25 cellular contexts compared by ENCODE assay signal in the genomic region with DNA sequence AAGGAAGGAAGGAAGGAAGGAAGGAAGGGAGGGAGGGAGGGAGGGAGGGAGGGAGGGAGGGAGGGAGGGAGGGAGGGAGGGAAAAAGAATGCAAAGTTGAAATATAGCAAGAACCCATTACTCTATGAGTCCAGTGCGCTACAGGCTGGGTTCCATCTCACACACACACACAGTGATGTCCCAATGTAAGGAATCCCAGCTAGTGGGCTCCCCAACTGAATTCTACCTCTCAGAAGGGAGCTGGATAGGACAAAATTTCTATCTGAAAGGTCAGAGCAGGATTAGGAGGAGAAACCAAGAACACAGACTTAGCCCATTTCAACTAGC.
"Had no signal": no experiment of that assay in that cellular context is flagged by ENCODE, and none has a peak within 500 bp of the region (broad histone marks: within the 10 kb centered on the region; RNA-seq: fewer than 3 reads in every experiment).

No MANE protein-coding gene starts in this region.

- H3K4me3 Mint-ChIP-seq: naive thymus-derived CD8-positive, alpha-beta T cell; stimulated activated naive B cell treated with anti-CD40 and anti-IgM and Interleukin-4, amounts not matched to agents 10 μg/mL and 1 μg/mL and 100 μg/mL, for 72 hours; stimulated activated naive CD8-positive, alpha-beta T cell treated with anti-CD3 and anti-CD28 coated beads, Interleukin-15, Interleukin-2, amounts not matched to agents 100 ng/mL and 50 ng/mL, for 24 hours had no signal

- FAIRE-seq: islet of Langerhans, kidney had no signal

- H3K27me3 ChIP-seq: ovary, right atrium auricular region, suprapubic skin, tibial artery, uterus had no signal

- H3K27ac ChIP-seq: left ventricle myocardium inferior, ovary, right atrium auricular region, skin epidermis, suprapubic skin, thoracic aorta, tibial artery, uterus had no signal

- ATAC-seq: left colon; naive thymus-derived CD8-positive, alpha-beta T cell; sciatic nerve; stimulated activated naive B cell treated with anti-CD40 and anti-IgM and Interleukin-4, amounts not matched to agents 10 μg/mL and 1 μg/mL and 100 μg/mL, for 72 hours had no signal

- H3K36me3 ChIP-seq: left ventricle myocardium inferior, ovary, right atrium auricular region, suprapubic skin, thoracic aorta, tibial artery, uterus had no signal

- H3K9me3 ChIP-seq: left ventricle myocardium inferior, ovary, right atrium auricular region, suprapubic skin, thoracic aorta, tibial artery, uterus had no signal

- H3K4me1 ChIP-seq: left ventricle myocardium inferior, right atrium auricular region, tibial artery, uterus had no signal

- H3K9me3 Mint-ChIP-seq: naive thymus-derived CD8-positive, alpha-beta T cell; stimulated activated naive B cell treated with anti-CD40 and anti-IgM and Interleukin-4, amounts not matched to agents 10 μg/mL and 1 μg/mL and 100 μg/mL, for 72 hours; stimulated activated naive CD8-positive, alpha-beta T cell treated with anti-CD3 and anti-CD28 coated beads, Interleukin-15, Interleukin-2, amounts not matched to agents 100 ng/mL and 50 ng/mL, for 24 hours had no signal

- DNase-seq: hippocampal formation; kidney; left colon; left ventricle myocardium inferior; mesendoderm; midbrain; naive thymus-derived CD8-positive, alpha-beta T cell; ovary; stimulated activated CD4-positive, alpha-beta T cell treated with anti-CD3 and anti-CD28 coated beads, Interleukin-12 subunit alpha, Interleukin-12 subunit beta, amount 100 ng/mL, for 4 hours; stimulated activated CD4-positive, alpha-beta T cell treated with anti-CD3 and anti-CD28 coated beads, Interleukin-15, amount 100 ng/mL, for 24 hours; stimulated activated CD4-positive, alpha-beta T cell treated with anti-CD3 and anti-CD28 coated beads, Interleukin-2, amount 100 ng/mL, for 24 hours; stimulated activated CD4-positive, alpha-beta T cell treated with anti-CD3 and anti-CD28 coated beads, Interleukin-4, amount 100 ng/mL, for 1 hour; stimulated activated naive B cell treated with anti-CD40 and anti-IgM and Interleukin-4, amounts not matched to agents 10 μg/mL and 1 μg/mL and 100 μg/mL, for 72 hours; tibial artery; trophoblast cell; uterus had no signal

- H3K27me3 Mint-ChIP-seq: naive thymus-derived CD8-positive, alpha-beta T cell; stimulated activated naive CD8-positive, alpha-beta T cell treated with anti-CD3 and anti-CD28 coated beads, Interleukin-15, Interleukin-2, amounts not matched to agents 100 ng/mL and 50 ng/mL, for 24 hours had no signal

- H3K27ac Mint-ChIP-seq: naive thymus-derived CD8-positive, alpha-beta T cell; progenitor cell of endocrine pancreas; stimulated activated naive B cell treated with anti-CD40 and anti-IgM and Interleukin-4, amounts not matched to agents 10 μg/mL and 1 μg/mL and 100 μg/mL, for 72 hours; stimulated activated naive CD8-positive, alpha-beta T cell treated with anti-CD3 and anti-CD28 coated beads, Interleukin-15, Interleukin-2, amounts not matched to agents 100 ng/mL and 50 ng/mL, for 24 hours had no signal

- H3K36me3 Mint-ChIP-seq: naive thymus-derived CD8-positive, alpha-beta T cell; stimulated activated naive B cell treated with anti-CD40 and anti-IgM and Interleukin-4, amounts not matched to agents 10 μg/mL and 1 μg/mL and 100 μg/mL, for 72 hours had no signal

- H3K4me3 ChIP-seq: left ventricle myocardium inferior, lung, ovary, right atrium auricular region, skin epidermis, suprapubic skin, thoracic aorta, tibial artery, uterus had no signal
